12 cellular contexts compared by ENCODE assay signal in the genomic region with DNA sequence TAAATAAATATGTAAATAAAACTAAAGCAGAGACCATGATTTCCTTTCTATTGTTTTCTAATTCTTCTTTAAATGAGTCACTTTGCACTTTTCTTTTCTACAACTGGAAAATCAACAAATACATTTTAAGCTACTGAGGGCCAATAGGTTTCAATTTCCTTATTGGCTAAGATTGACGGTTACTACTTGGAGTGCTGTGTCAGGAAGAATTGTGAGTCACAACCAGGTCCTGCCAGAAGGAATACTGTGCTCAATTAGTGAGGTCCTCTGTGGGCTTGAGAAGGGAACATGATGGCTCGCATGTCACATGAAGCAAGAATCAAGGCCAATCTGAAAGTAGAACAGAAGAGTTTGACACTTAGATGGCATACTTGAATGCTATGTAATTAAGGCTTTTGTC.
DNase-seq lines count a peak whose midpoint lies in the region; ATAC-seq and TF ChIP-seq lines count a peak whose summit lies in the region.
"Had no signal": no experiment of that assay in that cellular context is flagged by ENCODE, and none has a peak within 500 bp of the region (broad histone marks: within the 10 kb centered on the region; RNA-seq: fewer than 3 reads in every experiment).

No MANE protein-coding gene starts in this region.

- DNase-seq in ELR (ENCODE audit: low read depth) (peak; percentile 79), RWPE1 (ENCODE audit: low spot score) (peak; percentile 71), fibroblast of pulmonary artery (ENCODE audit: low read depth) (peak; percentile 51), pulmonary artery endothelial cell (ENCODE audit: low read depth, low spot score) (peak; percentile 26), COLO829 (ENCODE audit: low spot score) (no peak)
- DNase-seq in stimulated activated naive CD4-positive, alpha-beta T cell treated with Interleukin-2 at 50 U/mL for 16 hours (lab: John Stamatoyannopoulos, UW): no peak
- DNase-seq: activated CD8-positive, alpha-beta memory T cell treated with anti-CD3 and anti-CD28 coated beads, Interleukin-2, amount 10 ng/mL, durations not matched to agents 7 days and 5 days; T-helper 2 cell had no signal

- CTCF ChIA-PET in RWPE1 (lab: Yijun Ruan, JAX): no interaction called here

- POLR2A ChIA-PET in RWPE1 (lab: Yijun Ruan, JAX; ENCODE audit: low non-redundant PET): no interaction called here

- H3K27ac ChIP-seq in RWPE1: peak overlapping the region; percentile 85
- H3K27ac ChIP-seq: cardiac muscle cell, neural progenitor cell had no signal

- TF ChIP-seq CTCF in RWPE1 (conservative IDR thresholded peaks at IDR 0.05; ENCODE audit: low read depth) (no peak), fibroblast of pulmonary artery (IDR thresholded peaks at IDR 0.05; ENCODE audit: low read length, missing control alignments) (no peak)

- no peak overlapping the region for H3K4me3 ChIP-seq in fibroblast of pulmonary artery (replicated peaks; ENCODE audit: low read depth, low read length)
- H3K4me3 ChIP-seq: cardiac muscle cell, neural progenitor cell had no signal

- no peak for ATAC-seq in HG03520 (IDR thresholded peaks at IDR 0.05; ENCODE audit: unreplicated experiment)
- ATAC-seq in HG02623 (IDR thresholded peaks at IDR 0.05; ENCODE audit: unreplicated experiment): no peak
- ATAC-seq: activated CD8-positive, alpha-beta memory T cell treated with anti-CD3 and anti-CD28 coated beads, Interleukin-2, amount 10 ng/mL, durations not matched to agents 7 days and 5 days had no signal

Comparison
In these comparisons a context has a peak if more than half of its experiments do, and no peak if none do; other contexts are left out.
1. DNase-seq: peak in ELR (single experiment), RWPE1 (single experiment), fibroblast of pulmonary artery (single experiment) and pulmonary artery endothelial cell (single experiment); none in stimulated activated naive CD4-positive, alpha-beta T cell treated with Interleukin-2 at 50 U/mL for 16 hours (single experiment) and COLO829 (single experiment).